24 cellular contexts compared by ENCODE assay signal in genomic region chr4:163610642-163611041, GRCh38.
DNase-seq lines count a peak whose midpoint lies in the region; ATAC-seq, FAIRE-seq and TF ChIP-seq lines count a peak whose summit lies in the region.
"Had no signal": no experiment of that assay in that cellular context is flagged by ENCODE, and none has a peak within 500 bp of the region (broad histone marks: within the 10 kb centered on the region; RNA-seq: fewer than 3 reads in every experiment).

No MANE protein-coding gene starts in this region.

- H3K27ac ChIP-seq in mucosa of rectum (ENCODE audit: low read depth in 2 of 2, low read length in 2 of 2) = peak overlapping the region in 1 of 2 donors; percentile 2
- peak overlapping the region; percentile 69 for H3K27ac ChIP-seq in upper lobe of right lung
- peak overlapping the region in 1 of 2 donors; percentile 69 for H3K27ac ChIP-seq in small intestine (ENCODE audit: low read depth in 1 of 2, low read length in 1 of 2)
- H3K27ac ChIP-seq: brain microvascular endothelial cell, VCaP had no signal

- peak overlapping the region; percentile 42 for H3K4me3 Mint-ChIP-seq in stimulated activated naive CD8-positive, alpha-beta T cell treated with anti-CD3 and anti-CD28 coated beads, Interleukin-15, Interleukin-2, amounts not matched to agents 100 ng/mL and 50 ng/mL, for 24 hours
- H3K4me3 Mint-ChIP-seq in T-helper 17 cell = peak overlapping the region; percentile 60
- H3K4me3 Mint-ChIP-seq: activated CD8-positive, alpha-beta T cell treated with anti-CD3 and anti-CD28 coated beads for 36 hours; activated naive CD8-positive, alpha-beta T cell; activated T-cell treated with anti-CD3 and anti-CD28 coated beads, Interleukin-2, amount 50 U/mL, for 72 hours; nephron progenitor cell had no signal

- FAIRE-seq in small intestine (lab: Jason Lieb, UNC) = no peak
- FAIRE-seq: G401.6, GM12892 had no signal

- H3K36me3 Mint-ChIP-seq in stimulated activated naive CD8-positive, alpha-beta T cell treated with anti-CD3 and anti-CD28 coated beads, Interleukin-15, Interleukin-2, amounts not matched to agents 100 ng/mL and 50 ng/mL, for 24 hours (ENCODE audit: low read depth) = no peaks in the 10 kb centered on the region
- peaks cover 3% of the 10 kb centered on the region for H3K36me3 Mint-ChIP-seq in T-helper 17 cell (ENCODE audit: low read depth)

- H3K27me3 ChIP-seq in mucosa of rectum (ENCODE audit: control insufficient read depth in 2 of 2, insufficient read depth in 2 of 2, low read length in 2 of 2) (no peaks in the 10 kb centered on the region), upper lobe of right lung (no peaks in the 10 kb centered on the region), small intestine (ENCODE audit: control insufficient read depth in 2 of 2, insufficient read depth in 2 of 2, low read length in 2 of 2) (no peaks in the 10 kb centered on the region)
- H3K27me3 ChIP-seq: brain microvascular endothelial cell, gastroesophageal sphincter had no signal

- no peak for ATAC-seq in stimulated activated naive CD8-positive, alpha-beta T cell treated with anti-CD3 and anti-CD28 coated beads, Interleukin-15, Interleukin-2, amounts not matched to agents 100 U/mL and 50 U/mL, for 24 hours
- ATAC-seq in T-helper 17 cell (no peak), upper lobe of right lung (peak; percentile 54), HG03469 (IDR thresholded peaks at IDR 0.05; ENCODE audit: unreplicated experiment) (no peak)
- ATAC-seq: activated CD8-positive, alpha-beta T cell treated with anti-CD3 and anti-CD28 coated beads for 36 hours; activated T-cell treated with anti-CD3 and anti-CD28 coated beads, Interleukin-2, amount 50 U/mL, for 72 hours had no signal

- H3K9me3 Mint-ChIP-seq in stimulated activated naive CD8-positive, alpha-beta T cell treated with anti-CD3 and anti-CD28 coated beads, Interleukin-15, Interleukin-2, amounts not matched to agents 100 ng/mL and 50 ng/mL, for 24 hours = no peaks in the 10 kb centered on the region
- H3K9me3 Mint-ChIP-seq: activated CD8-positive, alpha-beta T cell treated with anti-CD3 and anti-CD28 coated beads for 36 hours; nephron progenitor cell had no signal

- no peaks in the 10 kb centered on the region for H3K4me1 ChIP-seq in mucosa of rectum (ENCODE audit: control insufficient read depth in 2 of 2, insufficient read depth in 2 of 2, low read length in 2 of 2)
- H3K4me1 ChIP-seq in upper lobe of right lung = no peaks in the 10 kb centered on the region
- no peaks in the 10 kb centered on the region for H3K4me1 ChIP-seq in small intestine (ENCODE audit: control insufficient read depth in 2 of 2, insufficient read depth in 1 of 2, low read depth in 1 of 2, low read length in 1 of 2)
- H3K4me1 ChIP-seq: gastroesophageal sphincter had no signal

- H3K36me3 ChIP-seq in mucosa of rectum (ENCODE audit: control insufficient read depth in 2 of 2, insufficient read depth in 2 of 2, low read length in 2 of 2) = no peaks in the 10 kb centered on the region
- H3K36me3 ChIP-seq in upper lobe of right lung = no peaks in the 10 kb centered on the region
- H3K36me3 ChIP-seq in small intestine (ENCODE audit: control insufficient read depth in 2 of 2, insufficient read depth in 2 of 2, low read length in 2 of 2) = no peaks in the 10 kb centered on the region
- H3K36me3 ChIP-seq: brain microvascular endothelial cell, gastroesophageal sphincter had no signal

- WGBS in small intestine, 3 donors = 69 to 74% (median 71%) methylated on average over 4 of the region's 4 CpGs

- peaks cover 23% of the 10 kb centered on the region for H3K4me1 Mint-ChIP-seq in stimulated activated naive CD8-positive, alpha-beta T cell treated with anti-CD3 and anti-CD28 coated beads, Interleukin-15, Interleukin-2, amounts not matched to agents 100 ng/mL and 50 ng/mL, for 24 hours (ENCODE audit: low read depth)
- peaks cover 19% of the 10 kb centered on the region for H3K4me1 Mint-ChIP-seq in T-helper 17 cell
- H3K4me1 Mint-ChIP-seq: nephron progenitor cell had no signal

- DNase-seq in stimulated activated naive CD8-positive, alpha-beta T cell treated with anti-CD3 and anti-CD28 coated beads, Interleukin-15, Interleukin-2, amounts not matched to agents 100 U/mL and 50 U/mL, for 24 hours = no peak
- DNase-seq in T-helper 17 cell (no peak), upper lobe of right lung (no peak), NCI-H1417 treated with DMSO at 0.1 percent for 48 hours (lab: John Stamatoyannopoulos, UW) (no peak), small intestine (no peak)
- DNase-seq: activated CD8-positive, alpha-beta T cell treated with anti-CD3 and anti-CD28 coated beads for 36 hours; activated T-cell treated with anti-CD3 and anti-CD28 coated beads, Interleukin-2, amount 50 U/mL, for 72 hours; brain microvascular endothelial cell; Calu3; NCI-H1048; NCI-H2107; NCI-H526 treated with DMSO at 0.1 percent for 48 hours; nephron progenitor cell; retina; stimulated activated CD4-positive, alpha-beta T cell treated with anti-CD3 and anti-CD28 coated beads, Interleukin-1b, Interleukin-23, amount 100 ng/mL, for 48 hours; substantia nigra had no signal

- H3K9me3 ChIP-seq in T-helper 17 cell (ENCODE audit: control insufficient read depth, low read length, poor library complexity, severe bottlenecking) (no peaks in the 10 kb centered on the region), mucosa of rectum (ENCODE audit: control insufficient read depth in 2 of 2, low read length in 2 of 2) (no peaks in the 10 kb centered on the region), upper lobe of right lung (no peaks in the 10 kb centered on the region), small intestine (ENCODE audit: control insufficient read depth, low read depth) (no peaks in the 10 kb centered on the region)
- H3K9me3 ChIP-seq: gastroesophageal sphincter had no signal

- H3K27ac Mint-ChIP-seq in stimulated activated naive CD8-positive, alpha-beta T cell treated with anti-CD3 and anti-CD28 coated beads, Interleukin-15, Interleukin-2, amounts not matched to agents 100 ng/mL and 50 ng/mL, for 24 hours = peak overlapping the region; percentile 78
- no peak overlapping the region for H3K27ac Mint-ChIP-seq in T-helper 17 cell
- H3K27ac Mint-ChIP-seq: activated CD8-positive, alpha-beta T cell treated with anti-CD3 and anti-CD28 coated beads for 36 hours; activated naive CD8-positive, alpha-beta T cell; activated T-cell treated with anti-CD3 and anti-CD28 coated beads, Interleukin-2, amount 50 U/mL, for 72 hours; nephron progenitor cell had no signal

- no peak overlapping the region for H3K9ac ChIP-seq in mucosa of rectum (ENCODE audit: low read depth in 1 of 2, low read length in 2 of 2)

- H3K4me3 ChIP-seq in mucosa of rectum (ENCODE audit: low read length in 2 of 2) (peak overlapping the region; percentile 20 to 68), upper lobe of right lung (peak overlapping the region; percentile 45), small intestine (ENCODE audit: low read depth in 1 of 2, low read length in 2 of 2) (no peak overlapping the region)

- TF ChIP-seq CTCF in upper lobe of right lung (IDR thresholded peaks at IDR 0.05) = no peak

- intact Hi-C loops in upper lobe of right lung (cut with DNase I) = no loop called here

- H3K27me3 Mint-ChIP-seq in stimulated activated naive CD8-positive, alpha-beta T cell treated with anti-CD3 and anti-CD28 coated beads, Interleukin-15, Interleukin-2, amounts not matched to agents 100 ng/mL and 50 ng/mL, for 24 hours = no peaks in the 10 kb centered on the region
- H3K27me3 Mint-ChIP-seq in T-helper 17 cell = no peaks in the 10 kb centered on the region

Comparison
In these comparisons a context has a peak if more than half of its experiments do, and no peak if none do; other contexts are left out.
1. H3K4me3 ChIP-seq: peak in mucosa of rectum (2 of 2) and upper lobe of right lung (single experiment); none in small intestine (0 of 2).